32 cellular contexts compared by ENCODE assay signal in genomic region chr13:113349050-113349449, GRCh38. TPM values are rescaled to one million over a fixed set of nuclear protein-coding genes. Genes with fewer than 3 reads are reported as not detected.
"Had no signal": no experiment of that assay in that cellular context is flagged by ENCODE, and none has a peak within 500 bp of the region (broad histone marks: within the 10 kb centered on the region; RNA-seq: fewer than 3 reads in every experiment).

No MANE protein-coding gene starts in this region.

- H3K27me3 ChIP-seq: adrenal gland, body of pancreas, esophagus squamous epithelium, gastroesophageal sphincter had no signal

- H3K4me1 ChIP-seq: body of pancreas, gastroesophageal sphincter had no signal

- H3K27ac ChIP-seq: adrenal gland, body of pancreas, epithelial cell of prostate, esophagus squamous epithelium, gastroesophageal sphincter had no signal

- H3K4me3 ChIP-seq: adrenal gland, body of pancreas, esophagus squamous epithelium, gastroesophageal sphincter had no signal

- DNase-seq: activated B cell treated with CpG ODN at 0.5 μM for 24 hours; activated CD4-positive, alpha-beta T cell treated with anti-CD3 and anti-CD28 coated beads for 48 hours; activated CD4-positive, alpha-beta T cell treated with anti-CD3 and anti-CD28 coated beads, Interleukin-2, amount 50 U/mL, for 1 hour; activated CD4-positive, alpha-beta T cell treated with anti-CD3 and anti-CD28 coated beads, Interleukin-2, amount 50 U/mL, for 48 hours; activated CD8-positive, alpha-beta memory T cell treated with anti-CD3 and anti-CD28 coated beads for 24 hours; activated CD8-positive, alpha-beta T cell treated with anti-CD3 and anti-CD28 coated beads for 36 hours; activated effector memory CD4-positive, alpha-beta T cell treated with anti-CD3 and anti-CD28 coated beads, Interleukin-2, amount 50 U/mL, for 16 hours; activated naive CD4-positive, alpha-beta T cell treated with anti-CD3 and anti-CD28 coated beads for 36 hours; activated naive CD8-positive, alpha-beta T cell treated with anti-CD3 and anti-CD28 coated beads for 36 hours; activated naive CD8-positive, alpha-beta T cell treated with anti-CD3 and anti-CD28 coated beads, Interleukin-2, amount 50 U/mL, for 24 hours; activated T-cell treated with anti-CD3 and anti-CD28 coated beads, Interleukin-2, amount 50 U/mL, for 4 hours; adrenal gland; amygdala; body of pancreas; caudate nucleus; cortex of kidney; dermis blood vessel endothelial cell; effector CD4-positive, alpha-beta T cell; esophagus squamous epithelium; foreskin melanocyte; T-helper 1 cell; T-helper 17 cell; T1000; WERI-Rb-1 had no signal

- H3K9me3 ChIP-seq: adrenal gland, body of pancreas, esophagus squamous epithelium, gastroesophageal sphincter had no signal

- ATAC-seq: activated CD4-positive, CD25-positive, alpha-beta regulatory T cell treated with anti-CD3 and anti-CD28 coated beads, Interleukin-2, amount 50 U/mL, for 24 hours; activated CD8-positive, alpha-beta T cell treated with anti-CD3 and anti-CD28 coated beads for 36 hours; activated naive CD8-positive, alpha-beta T cell treated with anti-CD3 and anti-CD28 coated beads, Interleukin-2, amount 50 U/mL, for 24 hours; activated T-cell treated with anti-CD3 and anti-CD28 coated beads, Interleukin-2, amount 50 U/mL, for 4 hours; body of pancreas; gastroesophageal sphincter; T-helper 17 cell had no signal

- H3K36me3 ChIP-seq: adrenal gland had no signal

- FAIRE-seq: colon, endometrium, endothelial cell of umbilical vein had no signal

RNA-seq across cellular contexts. Expression of gene GRTP1, which starts 14.9 kb away (rescaled TPM):
- total RNA-seq: activated B cell treated with CpG ODN at 0.5 μM for 24 hours; activated CD8-positive, alpha-beta T cell treated with anti-CD3 and anti-CD28 coated beads for 36 hours; activated naive CD8-positive, alpha-beta T cell treated with anti-CD3 and anti-CD28 coated beads for 36 hours; activated T-helper 2 cell treated with anti-CD3 and anti-CD28 coated beads, Interferon-gamma antibody, Interleukin-2, Interleukin-4, amounts not matched to agents 10 μg/mL and 5 μg/mL and 100 μg/mL, durations not matched to agents 14 hours and 24 hours and 36 hours; endothelial cell of umbilical vein; glomerular endothelial cell had no signal
- polyA plus RNA-seq: endothelial cell of umbilical vein had no signal
